In the genomic region with DNA sequence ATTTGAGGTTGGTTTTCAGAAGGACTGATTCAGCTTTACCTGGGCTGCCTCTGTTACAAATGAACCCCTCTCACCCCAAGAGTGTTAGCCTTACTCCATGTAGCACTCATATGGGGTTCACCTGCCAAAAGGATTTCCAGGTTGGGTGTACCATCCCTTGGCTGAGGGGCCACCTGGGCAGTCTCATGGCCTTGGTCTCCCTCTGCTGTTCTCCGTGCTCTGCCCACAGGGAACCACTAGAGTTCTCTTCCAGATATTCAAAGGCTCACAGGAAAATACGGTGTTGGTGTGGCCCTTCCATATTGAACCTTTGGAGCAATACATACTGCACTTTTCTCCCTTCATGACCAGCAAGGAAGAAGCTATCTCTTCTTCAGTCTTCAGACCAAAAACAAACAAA, we compare ENCODE assay signal across 1 cellular context.
TF ChIP-seq lines count a peak whose summit lies in the region.

No MANE protein-coding gene starts in this region.

TF ChIP-seq in H1, 55 proteins besides CTCF, POLR2A, EP300 and RAD21 (continued from another document):
- TF ChIP-seq, protein P1, sequence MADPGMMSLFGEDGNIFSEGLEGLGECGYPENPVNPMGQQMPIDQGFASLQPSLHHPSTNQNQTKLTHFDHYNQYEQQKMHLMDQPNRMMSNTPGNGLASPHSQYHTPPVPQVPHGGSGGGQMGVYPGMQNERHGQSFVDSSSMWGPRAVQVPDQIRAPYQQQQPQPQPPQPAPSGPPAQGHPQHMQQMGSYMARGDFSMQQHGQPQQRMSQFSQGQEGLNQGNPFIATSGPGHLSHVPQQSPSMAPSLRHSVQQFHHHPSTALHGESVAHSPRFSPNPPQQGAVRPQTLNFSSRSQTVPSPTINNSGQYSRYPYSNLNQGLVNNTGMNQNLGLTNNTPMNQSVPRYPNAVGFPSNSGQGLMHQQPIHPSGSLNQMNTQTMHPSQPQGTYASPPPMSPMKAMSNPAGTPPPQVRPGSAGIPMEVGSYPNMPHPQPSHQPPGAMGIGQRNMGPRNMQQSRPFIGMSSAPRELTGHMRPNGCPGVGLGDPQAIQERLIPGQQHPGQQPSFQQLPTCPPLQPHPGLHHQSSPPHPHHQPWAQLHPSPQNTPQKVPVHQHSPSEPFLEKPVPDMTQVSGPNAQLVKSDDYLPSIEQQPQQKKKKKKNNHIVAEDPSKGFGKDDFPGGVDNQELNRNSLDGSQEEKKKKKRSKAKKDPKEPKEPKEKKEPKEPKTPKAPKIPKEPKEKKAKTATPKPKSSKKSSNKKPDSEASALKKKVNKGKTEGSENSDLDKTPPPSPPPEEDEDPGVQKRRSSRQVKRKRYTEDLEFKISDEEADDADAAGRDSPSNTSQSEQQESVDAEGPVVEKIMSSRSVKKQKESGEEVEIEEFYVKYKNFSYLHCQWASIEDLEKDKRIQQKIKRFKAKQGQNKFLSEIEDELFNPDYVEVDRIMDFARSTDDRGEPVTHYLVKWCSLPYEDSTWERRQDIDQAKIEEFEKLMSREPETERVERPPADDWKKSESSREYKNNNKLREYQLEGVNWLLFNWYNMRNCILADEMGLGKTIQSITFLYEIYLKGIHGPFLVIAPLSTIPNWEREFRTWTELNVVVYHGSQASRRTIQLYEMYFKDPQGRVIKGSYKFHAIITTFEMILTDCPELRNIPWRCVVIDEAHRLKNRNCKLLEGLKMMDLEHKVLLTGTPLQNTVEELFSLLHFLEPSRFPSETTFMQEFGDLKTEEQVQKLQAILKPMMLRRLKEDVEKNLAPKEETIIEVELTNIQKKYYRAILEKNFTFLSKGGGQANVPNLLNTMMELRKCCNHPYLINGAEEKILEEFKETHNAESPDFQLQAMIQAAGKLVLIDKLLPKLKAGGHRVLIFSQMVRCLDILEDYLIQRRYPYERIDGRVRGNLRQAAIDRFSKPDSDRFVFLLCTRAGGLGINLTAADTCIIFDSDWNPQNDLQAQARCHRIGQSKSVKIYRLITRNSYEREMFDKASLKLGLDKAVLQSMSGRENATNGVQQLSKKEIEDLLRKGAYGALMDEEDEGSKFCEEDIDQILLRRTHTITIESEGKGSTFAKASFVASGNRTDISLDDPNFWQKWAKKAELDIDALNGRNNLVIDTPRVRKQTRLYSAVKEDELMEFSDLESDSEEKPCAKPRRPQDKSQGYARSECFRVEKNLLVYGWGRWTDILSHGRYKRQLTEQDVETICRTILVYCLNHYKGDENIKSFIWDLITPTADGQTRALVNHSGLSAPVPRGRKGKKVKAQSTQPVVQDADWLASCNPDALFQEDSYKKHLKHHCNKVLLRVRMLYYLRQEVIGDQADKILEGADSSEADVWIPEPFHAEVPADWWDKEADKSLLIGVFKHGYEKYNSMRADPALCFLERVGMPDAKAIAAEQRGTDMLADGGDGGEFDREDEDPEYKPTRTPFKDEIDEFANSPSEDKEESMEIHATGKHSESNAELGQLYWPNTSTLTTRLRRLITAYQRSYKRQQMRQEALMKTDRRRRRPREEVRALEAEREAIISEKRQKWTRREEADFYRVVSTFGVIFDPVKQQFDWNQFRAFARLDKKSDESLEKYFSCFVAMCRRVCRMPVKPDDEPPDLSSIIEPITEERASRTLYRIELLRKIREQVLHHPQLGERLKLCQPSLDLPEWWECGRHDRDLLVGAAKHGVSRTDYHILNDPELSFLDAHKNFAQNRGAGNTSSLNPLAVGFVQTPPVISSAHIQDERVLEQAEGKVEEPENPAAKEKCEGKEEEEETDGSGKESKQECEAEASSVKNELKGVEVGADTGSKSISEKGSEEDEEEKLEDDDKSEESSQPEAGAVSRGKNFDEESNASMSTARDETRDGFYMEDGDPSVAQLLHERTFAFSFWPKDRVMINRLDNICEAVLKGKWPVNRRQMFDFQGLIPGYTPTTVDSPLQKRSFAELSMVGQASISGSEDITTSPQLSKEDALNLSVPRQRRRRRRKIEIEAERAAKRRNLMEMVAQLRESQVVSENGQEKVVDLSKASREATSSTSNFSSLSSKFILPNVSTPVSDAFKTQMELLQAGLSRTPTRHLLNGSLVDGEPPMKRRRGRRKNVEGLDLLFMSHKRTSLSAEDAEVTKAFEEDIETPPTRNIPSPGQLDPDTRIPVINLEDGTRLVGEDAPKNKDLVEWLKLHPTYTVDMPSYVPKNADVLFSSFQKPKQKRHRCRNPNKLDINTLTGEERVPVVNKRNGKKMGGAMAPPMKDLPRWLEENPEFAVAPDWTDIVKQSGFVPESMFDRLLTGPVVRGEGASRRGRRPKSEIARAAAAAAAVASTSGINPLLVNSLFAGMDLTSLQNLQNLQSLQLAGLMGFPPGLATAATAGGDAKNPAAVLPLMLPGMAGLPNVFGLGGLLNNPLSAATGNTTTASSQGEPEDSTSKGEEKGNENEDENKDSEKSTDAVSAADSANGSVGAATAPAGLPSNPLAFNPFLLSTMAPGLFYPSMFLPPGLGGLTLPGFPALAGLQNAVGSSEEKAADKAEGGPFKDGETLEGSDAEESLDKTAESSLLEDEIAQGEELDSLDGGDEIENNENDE (IDR thresholded peaks at IDR 0.05; ENCODE audit: insufficient replicate concordance, low read length) = no peak
- no peak for TF ChIP-seq ASH2L (IDR thresholded peaks at IDR 0.05; ENCODE audit: low read length)
- TF ChIP-seq RBBP5 (IDR thresholded peaks at IDR 0.05; ENCODE audit: borderline replicate concordance, low read depth, low read length) = no peak
- TF ChIP-seq RXRA (IDR thresholded peaks at IDR 0.05; ENCODE audit: insufficient read depth, low read depth, low read length) = no peak
- no peak for TF ChIP-seq CREB1 (IDR thresholded peaks at IDR 0.05)
- TF ChIP-seq RFX5 (IDR thresholded peaks at IDR 0.05; ENCODE audit: borderline replicate concordance, low read depth, low read length) = no peak
- no peak for TF ChIP-seq TAF7 (optimal IDR thresholded peaks at IDR 0.05; ENCODE audit: borderline replicate concordance, low read depth, low read length)
- TF ChIP-seq EGR1 (IDR thresholded peaks at IDR 0.05; ENCODE audit: borderline replicate concordance, low read depth, low read length) = no peak
- TF ChIP-seq, protein P2, sequence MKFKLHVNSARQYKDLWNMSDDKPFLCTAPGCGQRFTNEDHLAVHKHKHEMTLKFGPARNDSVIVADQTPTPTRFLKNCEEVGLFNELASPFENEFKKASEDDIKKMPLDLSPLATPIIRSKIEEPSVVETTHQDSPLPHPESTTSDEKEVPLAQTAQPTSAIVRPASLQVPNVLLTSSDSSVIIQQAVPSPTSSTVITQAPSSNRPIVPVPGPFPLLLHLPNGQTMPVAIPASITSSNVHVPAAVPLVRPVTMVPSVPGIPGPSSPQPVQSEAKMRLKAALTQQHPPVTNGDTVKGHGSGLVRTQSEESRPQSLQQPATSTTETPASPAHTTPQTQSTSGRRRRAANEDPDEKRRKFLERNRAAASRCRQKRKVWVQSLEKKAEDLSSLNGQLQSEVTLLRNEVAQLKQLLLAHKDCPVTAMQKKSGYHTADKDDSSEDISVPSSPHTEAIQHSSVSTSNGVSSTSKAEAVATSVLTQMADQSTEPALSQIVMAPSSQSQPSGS (IDR thresholded peaks at IDR 0.05; ENCODE audit: low read length) = no peak
- no peak for TF ChIP-seq JUND (IDR thresholded peaks at IDR 0.05; ENCODE audit: low read length)
- no peak for TF ChIP-seq CTBP2 (IDR thresholded peaks at IDR 0.05; ENCODE audit: borderline replicate concordance, insufficient read depth, insufficient read length, low read length)
